Comparison of ENCODE assay signal across 10 cellular contexts in the genomic region with DNA sequence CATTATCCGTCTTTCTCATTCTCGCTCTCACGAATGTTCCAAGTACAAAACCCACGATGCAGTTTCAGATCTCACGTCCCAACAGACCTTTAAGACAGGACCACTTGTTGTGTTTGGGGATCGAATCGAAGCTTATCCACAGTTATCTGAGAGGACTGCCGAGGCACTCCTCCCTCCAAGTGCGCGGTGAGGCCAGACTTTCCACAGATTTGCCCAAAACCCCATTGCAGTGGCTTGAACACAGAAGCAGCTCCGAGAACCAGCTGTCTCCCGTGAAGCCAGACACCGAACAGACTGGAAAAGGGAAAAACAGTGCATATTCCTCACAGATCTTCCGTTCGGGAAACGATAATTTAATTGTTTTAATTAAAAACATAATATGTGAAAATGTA.
"Had no signal": no experiment of that assay in that cellular context is flagged by ENCODE, and none has a peak within 500 bp of the region (broad histone marks: within the 10 kb centered on the region; RNA-seq: fewer than 3 reads in every experiment).

No MANE protein-coding gene starts in this region.

- DNase-seq: activated gamma-delta T cell treated with Interleukin-2 at 50 U/mL for 16 hours; activated naive CD8-positive, alpha-beta T cell treated with anti-CD3 and anti-CD28 coated beads for 36 hours; anterior cingulate cortex; dorsolateral prefrontal cortex; foreskin keratinocyte; heart right ventricle; left ventricle myocardium inferior; stimulated activated CD4-positive, alpha-beta T cell treated with anti-CD3 and anti-CD28 coated beads, Interleukin-15, amount 100 ng/mL, for 24 hours had no signal

- H3K9me3 ChIP-seq: heart right ventricle, prostate gland, tibial nerve had no signal

- ATAC-seq: foreskin keratinocyte had no signal

- H3K27me3 ChIP-seq: tibial nerve had no signal

- H3K27me3 Mint-ChIP-seq: activated naive CD8-positive, alpha-beta T cell treated with anti-CD3 and anti-CD28 coated beads for 36 hours had no signal

- H3K27ac Mint-ChIP-seq: activated naive CD8-positive, alpha-beta T cell treated with anti-CD3 and anti-CD28 coated beads for 36 hours had no signal

- H3K36me3 Mint-ChIP-seq: activated naive CD8-positive, alpha-beta T cell treated with anti-CD3 and anti-CD28 coated beads for 36 hours had no signal

- H3K36me3 ChIP-seq: heart right ventricle, left ventricle myocardium inferior, prostate gland, tibial nerve had no signal

- H3K4me3 ChIP-seq: dorsolateral prefrontal cortex, heart right ventricle, left ventricle myocardium inferior, prostate gland, tibial nerve had no signal

- H3K9me3 Mint-ChIP-seq: activated naive CD8-positive, alpha-beta T cell treated with anti-CD3 and anti-CD28 coated beads for 36 hours had no signal

- H3K4me1 ChIP-seq: foreskin keratinocyte, prostate gland had no signal

- H3K4me3 Mint-ChIP-seq: activated naive CD8-positive, alpha-beta T cell treated with anti-CD3 and anti-CD28 coated beads for 36 hours had no signal

- H3K27ac ChIP-seq: foreskin keratinocyte, left ventricle myocardium inferior had no signal
